ENCODE assay signal across 15 cellular contexts in genomic region chr9:122819326-122819725, GRCh38. TPM values are rescaled to one million over a fixed set of nuclear protein-coding genes. Genes with fewer than 3 reads are reported as not detected.
DNase-seq lines count a peak whose midpoint lies in the region; ATAC-seq and TF ChIP-seq lines count a peak whose summit lies in the region.
"Had no signal": no experiment of that assay in that cellular context is flagged by ENCODE, and none has a peak within 500 bp of the region (broad histone marks: within the 10 kb centered on the region; RNA-seq: fewer than 3 reads in every experiment).

No MANE protein-coding gene starts in this region.

- H3K4me3 ChIP-seq in CD8-positive, alpha-beta T cell (ENCODE audit: low read depth, low read length): no peak overlapping the region
- H3K4me3 ChIP-seq in esophagus squamous epithelium: no peak overlapping the region

- H3K36me3 ChIP-seq in CD8-positive, alpha-beta T cell (ENCODE audit: insufficient read depth, low read length): peaks cover 23% of the 10 kb centered on the region
- peaks cover 0 to 76% (median 9%) of the 10 kb centered on the region in 3 donors for H3K36me3 ChIP-seq in esophagus squamous epithelium

- H3K4me3 Mint-ChIP-seq in CD8-positive, alpha-beta T cell: no peak overlapping the region
- H3K4me3 Mint-ChIP-seq in T-helper 17 cell: no peak overlapping the region

- H3K4me1 ChIP-seq in CD8-positive, alpha-beta T cell (ENCODE audit: insufficient read depth, low read length): peaks cover 22% of the 10 kb centered on the region
- H3K4me1 ChIP-seq in esophagus squamous epithelium: peaks cover 4 to 54% (median 7%) of the 10 kb centered on the region in 3 donors

- H3K27me3 ChIP-seq in CD8-positive, alpha-beta T cell (ENCODE audit: insufficient read depth, low read length): no peaks in the 10 kb centered on the region
- no peaks in the 10 kb centered on the region for H3K27me3 ChIP-seq in esophagus squamous epithelium
- H3K27me3 ChIP-seq: neutrophil had no signal

- peaks cover 64% of the 10 kb centered on the region for H3K4me1 Mint-ChIP-seq in CD8-positive, alpha-beta T cell (ENCODE audit: low read depth)
- H3K4me1 Mint-ChIP-seq in T-helper 17 cell: peaks cover 22% of the 10 kb centered on the region

- no peak for TF ChIP-seq CTCF in CD8-positive, alpha-beta T cell (IDR thresholded peaks at IDR 0.05)
- TF ChIP-seq CTCF in esophagus squamous epithelium (IDR thresholded peaks at IDR 0.05): no peak

- CTCF ChIA-PET in CD8-positive, alpha-beta T cell (lab: Charles Lee): interaction anchor here (1.0 to 1.5 kb wide), 3 partner anchors 8 to 319 kb away, joined by 3 to 4 read pairs (median 3); partner anchors contain the start of gene PDCL

- peak overlapping the region; percentile 73 for H3K27ac Mint-ChIP-seq in CD8-positive, alpha-beta T cell
- H3K27ac Mint-ChIP-seq in T-helper 17 cell: peak overlapping the region; percentile 77
- H3K27ac Mint-ChIP-seq: activated T-helper 2 cell treated with anti-CD3 and anti-CD28 coated beads, Interferon-gamma antibody, Interleukin-2, Interleukin-4, amounts not matched to agents 10 μg/mL and 5 μg/mL and 100 μg/mL, durations not matched to agents 14 hours and 24 hours and 36 hours had no signal

- POLR2A ChIA-PET in CD8-positive, alpha-beta T cell (lab: Charles Lee): interaction anchor here (1.5 kb wide), 1 partner anchor 9 kb away, joined by 5 read pairs; the partner anchor contains the start of gene PDCL

- WGBS in esophagus squamous epithelium, 2 donors: 45 to 68% methylated on average over 3 of the region's 3 CpGs

- H3K9me3 ChIP-seq in CD8-positive, alpha-beta T cell (ENCODE audit: low read length): no peaks in the 10 kb centered on the region
- H3K9me3 ChIP-seq in T-helper 17 cell (ENCODE audit: control insufficient read depth, low read length, poor library complexity, severe bottlenecking) (no peaks in the 10 kb centered on the region), esophagus squamous epithelium (no peaks in the 10 kb centered on the region)
- H3K9me3 ChIP-seq: neutrophil had no signal

- H3K36me3 Mint-ChIP-seq in CD8-positive, alpha-beta T cell: peaks cover 57% of the 10 kb centered on the region
- H3K36me3 Mint-ChIP-seq in T-helper 17 cell (ENCODE audit: low read depth): peaks cover 2% of the 10 kb centered on the region

- H3K9me3 Mint-ChIP-seq in CD8-positive, alpha-beta T cell: no peaks in the 10 kb centered on the region
- H3K9me3 Mint-ChIP-seq: activated T-helper 2 cell treated with anti-CD3 and anti-CD28 coated beads, Interferon-gamma antibody, Interleukin-2, Interleukin-4, amounts not matched to agents 10 μg/mL and 5 μg/mL and 100 μg/mL, durations not matched to agents 14 hours and 24 hours and 36 hours had no signal

- H3K27me3 Mint-ChIP-seq in CD8-positive, alpha-beta T cell (ENCODE audit: low read depth): no peaks in the 10 kb centered on the region
- H3K27me3 Mint-ChIP-seq in T-helper 17 cell: no peaks in the 10 kb centered on the region

- DNase-seq in CD8-positive, alpha-beta T cell: no peak
- DNase-seq in T-helper 17 cell (no peak), esophagus squamous epithelium (lab: John Stamatoyannopoulos, UW) (no peak), pulmonary artery endothelial cell (ENCODE audit: low read depth, low spot score) (peak; percentile 67), NOMO-1 treated with DMSO at 0.1 percent for 48 hours (lab: John Stamatoyannopoulos, UW; ENCODE audit: unreplicated experiment) (no peak), T-helper 9 cell (no peak), GDM1 (lab: John Stamatoyannopoulos, UW) (no peak)
- no peak for DNase-seq in stimulated activated CD4-positive, alpha-beta T cell treated with anti-CD3 and anti-CD28 coated beads, Interleukin-15, amount 100 ng/mL, for 24 hours
- DNase-seq: activated CD4-positive, CD25-positive, alpha-beta regulatory T cell treated with anti-CD3 and anti-CD28 coated beads, Interleukin-2, amount 50 U/mL, for 72 hours; cerebellar nuclear complex; NCI-H1436; NCI-H526 treated with DMSO at 0.1 percent for 48 hours had no signal

- TF ChIP-seq POLR2A in esophagus squamous epithelium (IDR thresholded peaks at IDR 0.05): no peak

- ATAC-seq in CD8-positive, alpha-beta T cell: no peak
- ATAC-seq in T-helper 17 cell: no peak
- ATAC-seq: left lobe of liver had no signal

- intact Hi-C loops in CD8-positive, alpha-beta T cell (cut with DNase I, micrococcal nuclease): loop anchor here in 1 of 2 experiments (10.0 kb wide), 1 partner anchor 175 kb away; no protein-coding TSS in a partner anchor
- intact Hi-C loops in esophagus squamous epithelium (cut with DNase I): no loop called here

- H3K27ac ChIP-seq in CD8-positive, alpha-beta T cell (ENCODE audit: low read depth, low read length): no peak overlapping the region
- H3K27ac ChIP-seq in esophagus squamous epithelium: peak overlapping the region in 3 of 4 donors; percentile 0 to 62 (median 47)
- H3K27ac ChIP-seq: neutrophil had no signal

RNA-seq across cellular contexts. Expression of gene PDCL, which starts 9.1 kb away (rescaled TPM):
- total RNA-seq in CD8-positive, alpha-beta T cell: 10 to 100 TPM; 27.5 to 29.2 TPM
- total RNA-seq in T-helper 17 cell (10 to 100 TPM; 13.6 to 14.4 TPM), esophagus squamous epithelium (10 to 100 TPM in 3 of 4 donors, 1 to 10 TPM in 1; 9.7 to 17.0 (median 14.3) TPM), pulmonary artery endothelial cell (70.4 and 86.4 TPM in 2 replicates)

RNA-seq across cellular contexts. Expression of gene OR1K1, which starts 19.4 kb away (rescaled TPM):
- not detected for total RNA-seq in CD8-positive, alpha-beta T cell
- total RNA-seq in T-helper 17 cell: not detected
- total RNA-seq in esophagus squamous epithelium: not detected
- total RNA-seq in pulmonary artery endothelial cell: not detected in 2 replicates
- total RNA-seq: activated T-helper 2 cell treated with anti-CD3 and anti-CD28 coated beads, Interferon-gamma antibody, Interleukin-2, Interleukin-4, amounts not matched to agents 10 μg/mL and 5 μg/mL and 100 μg/mL, durations not matched to agents 14 hours and 24 hours and 36 hours; left lobe of liver had no signal

RNA-seq across cellular contexts. Expression of gene OR5C1, which starts 30.6 kb away (rescaled TPM):
- not detected for total RNA-seq in CD8-positive, alpha-beta T cell
- total RNA-seq in T-helper 17 cell: not detected
- not detected for total RNA-seq in esophagus squamous epithelium
- not detected in 2 replicates for total RNA-seq in pulmonary artery endothelial cell
- total RNA-seq: activated T-helper 2 cell treated with anti-CD3 and anti-CD28 coated beads, Interferon-gamma antibody, Interleukin-2, Interleukin-4, amounts not matched to agents 10 μg/mL and 5 μg/mL and 100 μg/mL, durations not matched to agents 14 hours and 24 hours and 36 hours; left lobe of liver had no signal
